ENCODE assay signal across 8 cellular contexts in genomic region chr20:35283441-35284266, GRCh38. TPM values are rescaled to one million over a fixed set of nuclear protein-coding genes. Genes with fewer than 3 reads are reported as not detected.
DNase-seq lines count a peak whose midpoint lies in the region; ATAC-seq, FAIRE-seq and TF ChIP-seq lines count a peak whose summit lies in the region.

No MANE protein-coding gene starts in this region.

- H3K4me1 ChIP-seq in osteoblast (ENCODE audit: insufficient read depth, low read length), result peaks cover 18% of the 10 kb centered on the region

- peak overlapping the region; percentile 82 for H3K4me3 ChIP-seq in epithelial cell of esophagus (ENCODE audit: low read length)
- peak overlapping the region; percentile 85 for H3K4me3 ChIP-seq in osteoblast (ENCODE audit: insufficient read depth, low read length)

- no peak for FAIRE-seq in RCC 7860 (lab: Jason Lieb, UNC)

- peak overlapping the region; percentile 87 for H3K4me2 ChIP-seq in osteoblast (ENCODE audit: insufficient read depth, low read length)

- peaks cover 38% of the 10 kb centered on the region for H3K36me3 ChIP-seq in osteoblast (ENCODE audit: insufficient read depth, low read length)

- no peaks in the 10 kb centered on the region for H3K27me3 ChIP-seq in osteoblast (ENCODE audit: insufficient read depth, low read length)

- H3K9me3 ChIP-seq in osteoblast (ENCODE audit: low read depth, low read length), result no peaks in the 10 kb centered on the region

- H3K27ac ChIP-seq in osteoblast (ENCODE audit: low read depth, low read length), result peak overlapping the region; percentile 70

- no peak for DNase-seq in Right ventricle myocardium inferior (ENCODE audit: missing footprints)
- DNase-seq in left cardiac atrium, result no peak
- DNase-seq in RCC 7860 (ENCODE audit: low spot score), result peak; percentile 25
- DNase-seq in epithelial cell of esophagus (ENCODE audit: low read depth), result peak; percentile 80
- peak; percentile 69 for DNase-seq in osteoblast (ENCODE audit: insufficient read length, low spot score, missing footprints)
- no peak for DNase-seq in putamen (ENCODE audit: low spot score)

- H4K20me1 ChIP-seq in osteoblast (ENCODE audit: insufficient read depth, low read length), result peaks cover 13% of the 10 kb centered on the region

- intact Hi-C loops in Right ventricle myocardium inferior (cut with DNase I) (no loop called here), left cardiac atrium (cut with DNase I) (no loop called here)

- peaks cover 57% of the 10 kb centered on the region for H3K79me2 ChIP-seq in osteoblast (ENCODE audit: insufficient read depth, low read length)

- H2AFZ ChIP-seq in osteoblast (ENCODE audit: low read length), result peak overlapping the region; percentile 92

- TF ChIP-seq CTCF in epithelial cell of esophagus (IDR thresholded peaks at IDR 0.05; ENCODE audit: insufficient read depth, low read depth, low read length, missing control alignments) (no peak), osteoblast (IDR thresholded peaks at IDR 0.05; ENCODE audit: extremely low read depth, low read depth, low read length) (no peak)

- peak; percentile 2 for ATAC-seq in Right ventricle myocardium inferior
- no peak for ATAC-seq in left cardiac atrium
- no peak for ATAC-seq in HG03571 (IDR thresholded peaks at IDR 0.05; ENCODE audit: unreplicated experiment)
- no peak for ATAC-seq in HG03457 (IDR thresholded peaks at IDR 0.05; ENCODE audit: unreplicated experiment)

RNA-seq across cellular contexts. Expression of gene EIF6, which starts 0.9 kb away (rescaled TPM):
- total RNA-seq in Right ventricle myocardium inferior, result 36.5 TPM
- 10 to 100 TPM; 40.1 to 59.7 TPM for total RNA-seq in left cardiac atrium
- 109 and 121 TPM in 2 replicates for total RNA-seq in osteoblast

RNA-seq across cellular contexts. Expression of gene MMP24OS, which starts 5.7 kb away (rescaled TPM):
- total RNA-seq in Right ventricle myocardium inferior (50.1 TPM), left cardiac atrium (10 to 100 TPM; 46.9 to 53.2 TPM), osteoblast (22.1 and 30.9 TPM in 2 replicates)

RNA-seq across cellular contexts. Expression of gene FAM83C, which starts 8.6 kb away (rescaled TPM):
- not detected for total RNA-seq in Right ventricle myocardium inferior
- total RNA-seq in left cardiac atrium, result not detected
- total RNA-seq in osteoblast, result not detected in 2 replicates

RNA-seq across cellular contexts. Expression of gene MMP24, which starts 57.2 kb away (rescaled TPM):
- 0.35 TPM for total RNA-seq in Right ventricle myocardium inferior
- 1 to 10 TPM in 1 of 2 donors, under 1 TPM in 1; 0.85 to 1.3 TPM for total RNA-seq in left cardiac atrium
- 0.88 and 1.1 TPM in 2 replicates for total RNA-seq in osteoblast

Comparison
In these comparisons a context has a peak if more than half of its experiments do, and no peak if none do; other contexts are left out.
1. DNase-seq: peak in RCC 7860 (single experiment), epithelial cell of esophagus (single experiment) and osteoblast (single experiment); none in Right ventricle myocardium inferior (single experiment), left cardiac atrium (single experiment) and putamen (single experiment).